34 cellular contexts compared by ENCODE assay signal in the genomic region with DNA sequence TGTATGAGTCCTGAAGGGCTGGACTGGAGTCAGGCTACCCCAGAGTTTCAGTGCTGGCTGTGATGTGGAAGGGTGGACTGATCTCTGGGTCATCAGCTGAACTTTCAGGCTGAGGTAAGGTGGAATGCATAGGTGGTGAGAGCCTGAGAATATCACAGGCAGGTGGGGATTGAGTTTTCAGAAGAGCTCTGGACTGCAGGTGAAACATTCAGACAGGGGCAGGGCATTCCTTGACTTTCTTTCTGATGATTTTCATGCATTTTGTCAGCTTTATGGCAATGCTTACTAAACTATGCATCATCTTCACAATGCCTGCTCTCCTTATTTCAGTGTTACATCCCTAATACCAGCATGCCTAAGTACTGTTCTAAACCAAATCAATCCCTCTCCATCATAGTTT.
"Had no signal": no experiment of that assay in that cellular context is flagged by ENCODE, and none has a peak within 500 bp of the region (broad histone marks: within the 10 kb centered on the region; RNA-seq: fewer than 3 reads in every experiment).

No MANE protein-coding gene starts in this region.

- ATAC-seq: activated CD4-positive, CD25-positive, alpha-beta regulatory T cell treated with anti-CD3 and anti-CD28 coated beads, Interleukin-2, amount 50 U/mL, for 24 hours; activated CD8-positive, alpha-beta T cell treated with anti-CD3 and anti-CD28 coated beads for 36 hours; activated T-cell treated with anti-CD3 and anti-CD28 coated beads, Interleukin-2, amount 50 U/mL, for 4 hours; activated T-helper 17 cell treated with anti-CD3 and anti-CD28 coated beads, Interleukin-2, amount 50 U/mL, for 72 hours; gastrocnemius medialis; heart right ventricle; T-helper 17 cell had no signal

- H3K27me3 ChIP-seq: cardiac muscle cell, esophagus muscularis mucosa, foreskin keratinocyte, gastrocnemius medialis, heart right ventricle had no signal

- H3K36me3 ChIP-seq: cardiac muscle cell, esophagus muscularis mucosa, gastrocnemius medialis, heart right ventricle, WERI-Rb-1 had no signal

- H3K27me3 Mint-ChIP-seq: activated B cell treated with CpG ODN at 0.5 μM for 24 hours; activated CD8-positive, alpha-beta T cell treated with anti-CD3 and anti-CD28 coated beads for 36 hours; activated naive CD8-positive, alpha-beta T cell; activated T-helper 17 cell treated with anti-CD3 and anti-CD28 coated beads, Interleukin-2, amount 50 U/mL, for 72 hours; central memory CD8-positive, alpha-beta T cell; dendritic cell treated with granulocyte-macrophage colony-stimulating factor and Interleukin-4, amounts not matched to agents 40 ng/mL and 50 ng/mL, for 4 days; T-helper 17 cell had no signal

- DNase-seq: activated B cell treated with CpG ODN at 0.5 μM for 24 hours; activated CD4-positive, alpha-beta T cell treated with anti-CD3 and anti-CD28 coated beads for 48 hours; activated CD4-positive, alpha-beta T cell treated with anti-CD3 and anti-CD28 coated beads, Interleukin-2, amount 50 U/mL, for 1 hour; activated CD4-positive, alpha-beta T cell treated with anti-CD3 and anti-CD28 coated beads, Interleukin-2, amount 50 U/mL, for 48 hours; activated CD8-positive, alpha-beta memory T cell treated with anti-CD3 and anti-CD28 coated beads for 24 hours; activated CD8-positive, alpha-beta T cell treated with anti-CD3 and anti-CD28 coated beads for 36 hours; activated effector memory CD4-positive, alpha-beta T cell treated with Interleukin-2 at 50 U/mL for 16 hours; activated gamma-delta T cell treated with Interleukin-2 at 50 U/mL for 16 hours; activated naive CD4-positive, alpha-beta T cell treated with anti-CD3 and anti-CD28 coated beads, Interleukin-2, amount 50 U/mL, for 16 hours; activated naive CD4-positive, alpha-beta T cell treated with Interleukin-2 at 50 U/mL for 16 hours; activated T-cell treated with anti-CD3 and anti-CD28 coated beads, Interleukin-2, amount 50 U/mL, for 4 hours; amniotic stem cell; anterior cingulate cortex; dorsolateral prefrontal cortex; effector memory CD4-positive, alpha-beta T cell; endodermal cell; erythroblast; foreskin keratinocyte; gastrocnemius medialis; heart right ventricle; T-helper 1 cell; T-helper 17 cell; T1000; WERI-Rb-1 had no signal

- H3K4me1 Mint-ChIP-seq: activated B cell treated with CpG ODN at 0.5 μM for 24 hours; activated T-helper 17 cell treated with anti-CD3 and anti-CD28 coated beads, Interleukin-2, amount 50 U/mL, for 72 hours; central memory CD8-positive, alpha-beta T cell; endodermal cell; T-helper 17 cell had no signal

- H3K36me3 Mint-ChIP-seq: activated naive CD8-positive, alpha-beta T cell had no signal

- H3K4me1 ChIP-seq: esophagus muscularis mucosa, gastrocnemius medialis, heart right ventricle had no signal

- H3K4me3 Mint-ChIP-seq: activated B cell treated with CpG ODN at 0.5 μM for 24 hours; activated CD8-positive, alpha-beta T cell treated with anti-CD3 and anti-CD28 coated beads for 36 hours; activated naive CD8-positive, alpha-beta T cell; activated T-cell treated with anti-CD3 and anti-CD28 coated beads, Interleukin-2, amount 50 U/mL, for 4 hours; activated T-helper 17 cell treated with anti-CD3 and anti-CD28 coated beads, Interleukin-2, amount 50 U/mL, for 72 hours; central memory CD8-positive, alpha-beta T cell; dendritic cell treated with granulocyte-macrophage colony-stimulating factor and Interleukin-4, amounts not matched to agents 40 ng/mL and 50 ng/mL, for 4 days; endodermal cell; T-helper 17 cell; T-helper 2 cell treated with Interferon-gamma antibody and Interleukin-4, amounts not matched to agents 5 μg/mL and 100 μg/mL, for 36 hours had no signal

- H3K9me3 Mint-ChIP-seq: activated B cell treated with CpG ODN at 0.5 μM for 24 hours; dendritic cell treated with granulocyte-macrophage colony-stimulating factor and Interleukin-4, amounts not matched to agents 40 ng/mL and 50 ng/mL, for 4 days; endodermal cell had no signal

- FAIRE-seq: astrocyte had no signal

- H3K27ac ChIP-seq: cardiac muscle cell, coronary artery, dorsolateral prefrontal cortex, esophagus muscularis mucosa, foreskin keratinocyte, gastrocnemius medialis, heart right ventricle, WERI-Rb-1 had no signal

- H3K27ac Mint-ChIP-seq: activated B cell treated with CpG ODN at 0.5 μM for 24 hours; activated CD8-positive, alpha-beta T cell treated with anti-CD3 and anti-CD28 coated beads for 36 hours; activated naive CD8-positive, alpha-beta T cell; activated T-helper 17 cell treated with anti-CD3 and anti-CD28 coated beads, Interleukin-2, amount 50 U/mL, for 72 hours; dendritic cell treated with granulocyte-macrophage colony-stimulating factor and Interleukin-4, amounts not matched to agents 40 ng/mL and 50 ng/mL, for 4 days; endodermal cell; T-helper 17 cell; T-helper 2 cell treated with Interferon-gamma antibody and Interleukin-4, amounts not matched to agents 5 μg/mL and 100 μg/mL, for 36 hours had no signal

- H3K9me3 ChIP-seq: esophagus muscularis mucosa, gastrocnemius medialis had no signal

- H3K4me3 ChIP-seq: cardiac muscle cell, coronary artery, dorsolateral prefrontal cortex, esophagus muscularis mucosa, gastrocnemius medialis, heart right ventricle had no signal
